In the genomic region with DNA sequence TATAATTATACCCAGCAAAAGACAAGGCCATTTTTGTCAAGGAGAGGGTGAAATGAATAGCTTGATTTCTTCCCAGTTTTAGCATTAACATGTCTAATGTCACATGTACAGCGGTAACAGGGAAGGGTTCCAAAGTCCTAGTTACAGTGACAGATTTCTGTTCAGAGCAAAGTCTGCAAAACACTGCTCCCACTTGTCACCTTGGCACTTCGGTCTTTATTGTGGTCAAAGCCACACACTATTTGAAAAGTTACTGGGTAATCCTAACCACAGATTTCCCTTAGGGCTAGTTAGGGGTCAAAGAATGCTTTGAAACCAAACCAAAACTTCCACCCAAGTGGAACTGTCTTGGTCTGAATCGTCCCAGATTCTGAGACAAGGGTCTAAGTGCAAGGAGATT, we compare ENCODE assay signal across 1 cellular context.
TF ChIP-seq lines count a peak whose summit lies in the region.

No MANE protein-coding gene starts in this region.

TF ChIP-seq in GM12878, 131 proteins besides CTCF, POLR2A, EP300 and RAD21 (continued from another document):
- TF ChIP-seq, protein P1, sequence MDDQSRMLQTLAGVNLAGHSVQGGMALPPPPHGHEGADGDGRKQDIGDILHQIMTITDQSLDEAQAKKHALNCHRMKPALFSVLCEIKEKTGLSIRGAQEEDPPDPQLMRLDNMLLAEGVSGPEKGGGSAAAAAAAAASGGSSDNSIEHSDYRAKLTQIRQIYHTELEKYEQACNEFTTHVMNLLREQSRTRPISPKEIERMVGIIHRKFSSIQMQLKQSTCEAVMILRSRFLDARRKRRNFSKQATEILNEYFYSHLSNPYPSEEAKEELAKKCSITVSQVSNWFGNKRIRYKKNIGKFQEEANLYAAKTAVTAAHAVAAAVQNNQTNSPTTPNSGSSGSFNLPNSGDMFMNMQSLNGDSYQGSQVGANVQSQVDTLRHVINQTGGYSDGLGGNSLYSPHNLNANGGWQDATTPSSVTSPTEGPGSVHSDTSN (IDR thresholded peaks at IDR 0.05; ENCODE audit: insufficient replicate concordance, low read depth, low read length) = no peak
